ENCODE assay signal across 11 cellular contexts in genomic region chr17:17703608-17703919, GRCh38.
"Had no signal": no experiment of that assay in that cellular context is flagged by ENCODE, and none has a peak within 500 bp of the region (broad histone marks: within the 10 kb centered on the region; RNA-seq: fewer than 3 reads in every experiment).

No MANE protein-coding gene starts in this region.

- H3K4me3 ChIP-seq: ascending aorta, cardiac muscle cell, pancreas, stomach, testis had no signal

- H3K36me3 ChIP-seq: ascending aorta, cardiac muscle cell, pancreas, stomach had no signal

- H3K27me3 ChIP-seq: ascending aorta, pancreas, stomach, testis had no signal

- DNase-seq: activated CD4-positive, alpha-beta T cell treated with anti-CD3 and anti-CD28 coated beads, Interleukin-2, amount 10 ng/mL, durations not matched to agents 24 days and 14 days; activated CD4-positive, CD25-positive, alpha-beta regulatory T cell; hippocampal formation; pancreas; stimulated activated CD4-positive, alpha-beta T cell treated with anti-CD3 and anti-CD28 coated beads, Interleukin-12 subunit alpha, Interleukin-12 subunit beta, amount 100 ng/mL, for 4 hours; stimulated activated CD4-positive, alpha-beta T cell treated with anti-CD3 and anti-CD28 coated beads, Interleukin-2, amount 100 ng/mL, for 24 hours; stomach had no signal

- H3K9me3 Mint-ChIP-seq: activated CD4-positive, alpha-beta T cell treated with anti-CD3 and anti-CD28 coated beads, Interleukin-2, amount 10 ng/mL, durations not matched to agents 24 days and 14 days; T-helper 2 cell treated with Interferon-gamma antibody and Interleukin-4, amounts not matched to agents 5 μg/mL and 100 μg/mL, for 36 hours had no signal

- H3K9me3 ChIP-seq: ascending aorta, pancreas, stomach, testis had no signal

- H3K4me3 Mint-ChIP-seq: activated CD4-positive, alpha-beta T cell treated with anti-CD3 and anti-CD28 coated beads, Interleukin-2, amount 10 ng/mL, durations not matched to agents 24 days and 14 days; T-helper 2 cell treated with Interferon-gamma antibody and Interleukin-4, amounts not matched to agents 5 μg/mL and 100 μg/mL, for 36 hours had no signal

- H3K27ac Mint-ChIP-seq: activated CD4-positive, alpha-beta T cell treated with anti-CD3 and anti-CD28 coated beads, Interleukin-2, amount 10 ng/mL, durations not matched to agents 24 days and 14 days; T-helper 2 cell treated with Interferon-gamma antibody and Interleukin-4, amounts not matched to agents 5 μg/mL and 100 μg/mL, for 36 hours had no signal

- H3K27me3 Mint-ChIP-seq: activated CD4-positive, alpha-beta T cell treated with anti-CD3 and anti-CD28 coated beads, Interleukin-2, amount 10 ng/mL, durations not matched to agents 24 days and 14 days had no signal

- H3K27ac ChIP-seq: ascending aorta, cardiac muscle cell, stomach had no signal
